In genomic region chr22:49931863-49932262, GRCh38 we compare ENCODE assay signal across 21 cellular contexts. TPM values are rescaled to one million over a fixed set of nuclear protein-coding genes. Genes with fewer than 3 reads are reported as not detected.
DNase-seq lines count a peak whose midpoint lies in the region; ATAC-seq and TF ChIP-seq lines count a peak whose summit lies in the region.
"Had no signal": no experiment of that assay in that cellular context is flagged by ENCODE, and none has a peak within 500 bp of the region (broad histone marks: within the 10 kb centered on the region; RNA-seq: fewer than 3 reads in every experiment).

No MANE protein-coding gene starts in this region.

- H3K36me3 Mint-ChIP-seq in activated B cell treated with CpG ODN at 0.5 μM for 24 hours (ENCODE audit: low read depth), result peaks cover 5% of the 10 kb centered on the region

- ATAC-seq in heart left ventricle (no peak), activated B cell treated with CpG ODN at 0.5 μM for 24 hours (ENCODE audit: low read depth) (no peak), upper lobe of right lung (no peak), GM18520 (IDR thresholded peaks at IDR 0.05; ENCODE audit: unreplicated experiment) (no peak)
- ATAC-seq: K562, lower lobe of right lung had no signal

- intact Hi-C loops in left ventricle myocardium inferior (cut with micrococcal nuclease), result no loop called here
- intact Hi-C loops in heart left ventricle (cut with DNase I), result loop anchor here in 9 of 10 donors (2.0 to 10.0 kb wide), 10 partner anchors 29 to 275 kb away; partner anchors contain the start of genes PIM3 (in 1 of the 9) and TRABD (in 1 of the 9)
- intact Hi-C loops in activated B cell treated with CpG ODN at 0.5 μM for 24 hours (cut with micrococcal nuclease), result loop anchor here (1.0 to 10.0 kb wide), 6 partner anchors 30 to 543 kb away; partner anchors contain the start of gene SBF1
- intact Hi-C loops in upper lobe of right lung (cut with DNase I), result loop anchor here (2.0 to 10.0 kb wide), 2 partner anchors 53 to 99 kb away; no protein-coding TSS in a partner anchor

- H3K9me3 ChIP-seq in left ventricle myocardium inferior (replicated peaks) (no peaks in the 10 kb centered on the region), heart left ventricle (no peaks in the 10 kb centered on the region), neutrophil (no peaks in the 10 kb centered on the region), upper lobe of right lung (no peaks in the 10 kb centered on the region)
- H3K9me3 ChIP-seq: esophagus muscularis mucosa, lower lobe of right lung had no signal

- H3K27ac Mint-ChIP-seq in activated B cell treated with CpG ODN at 0.5 μM for 24 hours, result peak overlapping the region; percentile 79

- H3K27me3 ChIP-seq in left ventricle myocardium inferior (ENCODE audit: low read depth) (peaks cover 10% of the 10 kb centered on the region), heart left ventricle (peaks cover 0 to 9% (median 5%) of the 10 kb centered on the region in 9 donors), neutrophil (peaks cover 14% of the 10 kb centered on the region), upper lobe of right lung (peaks cover 9% of the 10 kb centered on the region)
- H3K27me3 ChIP-seq: brain microvascular endothelial cell had no signal

- no peak overlapping the region for H3K4me3 ChIP-seq in left ventricle myocardium inferior
- no peak overlapping the region for H3K4me3 ChIP-seq in heart left ventricle
- peak overlapping the region; percentile 29 to 42 for H3K4me3 ChIP-seq in neutrophil (ENCODE audit: low read depth in 1 of 2, low read length in 1 of 2)
- no peak overlapping the region for H3K4me3 ChIP-seq in upper lobe of right lung
- H3K4me3 ChIP-seq: esophagus muscularis mucosa, K562, lower lobe of right lung had no signal

- H3K9me3 Mint-ChIP-seq in activated B cell treated with CpG ODN at 0.5 μM for 24 hours, result no peaks in the 10 kb centered on the region

- H3K4me1 ChIP-seq in left ventricle myocardium inferior (peaks cover 77% of the 10 kb centered on the region), heart left ventricle (peaks cover 11 to 71% (median 51%) of the 10 kb centered on the region in 12 donors), neutrophil (ENCODE audit: control insufficient read depth in 1 of 2, insufficient read depth in 1 of 2, low read depth in 1 of 2, low read length in 1 of 2) (peaks cover 53 to 61% of the 10 kb centered on the region in 2 experiments), upper lobe of right lung (peaks cover 48% of the 10 kb centered on the region)

- H3K27me3 Mint-ChIP-seq in activated B cell treated with CpG ODN at 0.5 μM for 24 hours, result no peaks in the 10 kb centered on the region

- no peak for TF ChIP-seq POLR2A in heart left ventricle (IDR thresholded peaks at IDR 0.05)

- CTCF ChIA-PET in activated B cell treated with CpG ODN at 0.5 μM for 24 hours (lab: Charles Lee), result interaction anchor here (1.1 to 5.0 kb wide), 5 partner anchors 12 to 99 kb away, joined by 3 to 91 read pairs (median 36); partner anchors contain the start of gene PIM3

- POLR2A ChIA-PET in activated B cell treated with CpG ODN at 0.5 μM for 24 hours (lab: Charles Lee), result interaction anchor here (0.7 to 15.4 kb wide), 13 partner anchors 20 to 833 kb away, joined by 3 to 828 read pairs (median 7); partner anchors contain the start of gene PIM3

- peaks cover 56% of the 10 kb centered on the region for H3K4me1 Mint-ChIP-seq in activated B cell treated with CpG ODN at 0.5 μM for 24 hours

- H3K27ac ChIP-seq in left ventricle myocardium inferior (replicated peaks) (peak overlapping the region; percentile 97), heart left ventricle (peak overlapping the region in 5 of 12 donors; percentile 31 to 69 (median 47)), neutrophil (peak overlapping the region; percentile 90), upper lobe of right lung (peak overlapping the region; percentile 55)
- H3K27ac ChIP-seq: brain microvascular endothelial cell had no signal

- peak overlapping the region; percentile 55 for H3K4me3 Mint-ChIP-seq in activated B cell treated with CpG ODN at 0.5 μM for 24 hours

- in situ Hi-C loops in G401 (cut with HindIII; ENCODE audit: low sequenced_read_pairs), result no loop called here

- DNase-seq in left ventricle myocardium inferior (no peak), heart left ventricle (no peak), activated B cell treated with CpG ODN at 0.5 μM for 24 hours (no peak), upper lobe of right lung (no peak), G401 (ENCODE audit: low spot score) (no peak)
- DNase-seq in stimulated activated CD4-positive, alpha-beta T cell treated with anti-CD3 and anti-CD28 coated beads, Interleukin-15, amount 100 ng/mL, for 24 hours, result no peak
- DNase-seq: ACHN; activated CD4-positive, alpha-beta T cell treated with anti-CD3 and anti-CD28 coated beads, Interleukin-2, amount 50 U/mL, for 48 hours; activated gamma-delta T cell treated with Interleukin-2 at 50 U/mL for 16 hours; brain microvascular endothelial cell; foreskin melanocyte; lower lobe of right lung; NCI-H1417 treated with DMSO at 0.1 percent for 48 hours; NCI-H446; Right ventricle myocardium superior; stimulated activated CD8-positive, alpha-beta memory T cell treated with anti-CD3 and anti-CD28 coated beads, Interleukin-4, amount 100 ng/mL, for 48 hours; SW 1271 had no signal

- TF ChIP-seq CTCF in left ventricle myocardium inferior (IDR thresholded peaks at IDR 0.05; ENCODE audit: borderline replicate concordance) (no peak), heart left ventricle (IDR thresholded peaks at IDR 0.05) (no peak), activated B cell treated with CpG ODN at 0.5 μM for 24 hours (IDR thresholded peaks at IDR 0.05) (no peak), neutrophil (IDR thresholded peaks at IDR 0.05) (no peak), upper lobe of right lung (IDR thresholded peaks at IDR 0.05) (no peak)

- H3K36me3 ChIP-seq in left ventricle myocardium inferior (no peaks in the 10 kb centered on the region), heart left ventricle (peaks cover 0 to 6% (median 0%) of the 10 kb centered on the region in 9 donors), neutrophil (no peaks in the 10 kb centered on the region), upper lobe of right lung (no peaks in the 10 kb centered on the region)
- H3K36me3 ChIP-seq: brain microvascular endothelial cell, lower lobe of right lung had no signal

- 68 to 76% (median 71%) methylated on average over 15 of the region's 15 CpGs for WGBS in heart left ventricle, 4 donors

RNA-seq across cellular contexts. Expression of gene CRELD2, which starts 13.4 kb away (rescaled TPM):
- total RNA-seq in left ventricle myocardium inferior (25.5 TPM), heart left ventricle (10 to 100 TPM; 16.7 to 36.2 (median 21.6) TPM), activated B cell treated with CpG ODN at 0.5 μM for 24 hours (44.5 and 45.0 TPM in 2 replicates), upper lobe of right lung (44.2 TPM)
- 10 to 100 TPM; 15.0 to 70.3 TPM for polyA plus RNA-seq in heart left ventricle
- total RNA-seq in G401 (2014; rRNA removed; shearing (Covaris generic)), result 85.5 and 121 TPM in 2 replicates

RNA-seq across cellular contexts. Expression of gene ALG12, which starts 13.6 kb away (rescaled TPM):
- total RNA-seq in left ventricle myocardium inferior, result 17.0 TPM
- 10 to 100 TPM in 8 of 9 donors, 1 to 10 TPM in 1; 9.8 to 26.8 (median 15.2) TPM for total RNA-seq in heart left ventricle
- polyA plus RNA-seq in heart left ventricle, result 10 to 100 TPM in 1 of 2 donors, 1 to 10 TPM in 1; 9.1 to 12.4 TPM
- 15.5 and 18.2 TPM in 2 replicates for total RNA-seq in activated B cell treated with CpG ODN at 0.5 μM for 24 hours
- total RNA-seq in upper lobe of right lung, result 28.1 TPM
- 23.8 and 24.1 TPM in 2 replicates for total RNA-seq in G401 (2014; rRNA removed; shearing (Covaris generic))

RNA-seq across cellular contexts. Expression of gene PIM3, which starts 28.7 kb away (rescaled TPM):
- total RNA-seq in left ventricle myocardium inferior (57.1 TPM), heart left ventricle (100 to 1,000 TPM in 1 of 9 donors, 10 to 100 TPM in 8; 37.7 to 118 (median 51.0) TPM), activated B cell treated with CpG ODN at 0.5 μM for 24 hours (79.8 and 91.7 TPM in 2 replicates), upper lobe of right lung (119 TPM)
- 10 to 100 TPM; 45.1 to 50.2 TPM for polyA plus RNA-seq in heart left ventricle
- total RNA-seq in G401 (2014; rRNA removed; shearing (Covaris generic)), result 106 and 157 TPM in 2 replicates

Comparison
In these comparisons a context has a peak if more than half of its experiments do, and no peak if none do; other contexts are left out.
1. H3K4me3 ChIP-seq: peak in neutrophil (2 of 2); none in left ventricle myocardium inferior (single experiment), heart left ventricle (0 of 12) and upper lobe of right lung (single experiment).